ENCODE assay signal across 8 cellular contexts in genomic region chr10:110225756-110226554, GRCh38. TPM values are rescaled to one million over a fixed set of nuclear protein-coding genes. Genes with fewer than 3 reads are reported as not detected.
DNase-seq lines count a peak whose midpoint lies in the region; ATAC-seq and TF ChIP-seq lines count a peak whose summit lies in the region.

No MANE protein-coding gene starts in this region.

- H3K27me3 ChIP-seq in esophagus squamous epithelium (no peaks in the 10 kb centered on the region), muscle layer of duodenum (ENCODE audit: low read depth, low read length) (no peaks in the 10 kb centered on the region)

- H3K36me3 Mint-ChIP-seq in IgD-negative memory B cell = peaks cover 7% of the 10 kb centered on the region

- H3K27ac ChIP-seq in esophagus squamous epithelium (peak overlapping the region; percentile 85 to 98 (median 94)), muscle layer of duodenum (ENCODE audit: low read length) (peak overlapping the region; percentile 67)

- peak overlapping the region; percentile 94 to 100 (median 96) for H3K4me3 Mint-ChIP-seq in IgD-negative memory B cell

- H3K9me3 ChIP-seq in esophagus squamous epithelium (no peaks in the 10 kb centered on the region), muscle layer of duodenum (ENCODE audit: control insufficient read depth in 1 of 2, low read length in 2 of 2) (no peaks in the 10 kb centered on the region)

- H3K36me3 ChIP-seq in esophagus squamous epithelium (peaks cover 0 to 29% (median 0%) of the 10 kb centered on the region in 3 donors), muscle layer of duodenum (ENCODE audit: control insufficient read depth in 1 of 2, insufficient read depth in 2 of 2, low read length in 2 of 2) (peaks cover 0 to 4% of the 10 kb centered on the region in 2 donors)

- H3K27me3 Mint-ChIP-seq in IgD-negative memory B cell = peaks cover 2% of the 10 kb centered on the region

- TF ChIP-seq POLR2A in esophagus squamous epithelium (IDR thresholded peaks at IDR 0.05) = peak in 2 of 4 donors; percentile 41 to 43

- no peaks in the 10 kb centered on the region for H3K9me3 Mint-ChIP-seq in IgD-negative memory B cell

- H3K27ac Mint-ChIP-seq in IgD-negative memory B cell = peak overlapping the region; percentile 87 to 97 (median 96)

- peaks cover 16 to 56% (median 29%) of the 10 kb centered on the region in 3 donors for H3K4me1 ChIP-seq in esophagus squamous epithelium
- peaks cover 12 to 29% of the 10 kb centered on the region in 2 donors for H3K4me1 ChIP-seq in muscle layer of duodenum (ENCODE audit: control insufficient read depth in 1 of 2, insufficient read depth in 2 of 2, low read length in 2 of 2)

- H3K4me3 ChIP-seq in esophagus squamous epithelium = peak overlapping the region; percentile 62 to 96 (median 72)
- peak overlapping the region; percentile 69 to 80 for H3K4me3 ChIP-seq in muscle layer of duodenum (ENCODE audit: low read depth in 1 of 2, low read length in 2 of 2)

- intact Hi-C loops in esophagus squamous epithelium (cut with DNase I) = loop anchor here (10.0 kb wide), 1 partner anchor 49 kb away; no protein-coding TSS in a partner anchor

- DNase-seq in DMS153 treated with DMSO at 0.1 percent for 48 hours (lab: John Stamatoyannopoulos, UW; ENCODE audit: unreplicated experiment) = peak; percentile 84
- DNase-seq in OCI-M1 (lab: John Stamatoyannopoulos, UW) = peak; percentile 98
- peak; percentile 88 to 91 for DNase-seq in activated T-cell treated with anti-CD3 and anti-CD28 coated beads, Interleukin-2, amount 50 U/mL, for 48 hours
- peak; percentile 53 for DNase-seq in esophagus squamous epithelium (lab: John Stamatoyannopoulos, UW)
- DNase-seq in stimulated activated CD8-positive, alpha-beta memory T cell treated with anti-CD3 and anti-CD28 coated beads, Interleukin-7, amount 100 ng/mL, for 1 hour (ENCODE audit: low read depth in 2 of 2) = peak; percentile 67 to 70

- ATAC-seq in GM21619 (IDR thresholded peaks at IDR 0.05; ENCODE audit: unreplicated experiment) = peak; percentile 77

- TF ChIP-seq CTCF in esophagus squamous epithelium (IDR thresholded peaks at IDR 0.05) = peak; percentile 30 to 90 (median 64)

- peaks cover 14 to 20% (median 19%) of the 10 kb centered on the region in 3 donors for H3K4me1 Mint-ChIP-seq in IgD-negative memory B cell

- 0% methylated on average over 1 to 12 of the region's 104 CpGs for WGBS in esophagus squamous epithelium, 2 donors

RNA-seq across cellular contexts. Expression of gene MXI1, which starts 18.6 kb away (rescaled TPM):
- polyA plus RNA-seq in IgD-negative memory B cell = 13.9 TPM
- total RNA-seq in esophagus squamous epithelium = 10 to 100 TPM; 16.0 to 53.2 (median 35.0) TPM

Comparison
In these comparisons a context has a peak if more than half of its experiments do, and no peak if none do; other contexts are left out.
1. Peak in every context shown above with its lines: DNase-seq, ATAC-seq, H3K4me3 ChIP-seq and H3K27ac ChIP-seq.